ENCODE assay signal across 26 cellular contexts in the genomic region with DNA sequence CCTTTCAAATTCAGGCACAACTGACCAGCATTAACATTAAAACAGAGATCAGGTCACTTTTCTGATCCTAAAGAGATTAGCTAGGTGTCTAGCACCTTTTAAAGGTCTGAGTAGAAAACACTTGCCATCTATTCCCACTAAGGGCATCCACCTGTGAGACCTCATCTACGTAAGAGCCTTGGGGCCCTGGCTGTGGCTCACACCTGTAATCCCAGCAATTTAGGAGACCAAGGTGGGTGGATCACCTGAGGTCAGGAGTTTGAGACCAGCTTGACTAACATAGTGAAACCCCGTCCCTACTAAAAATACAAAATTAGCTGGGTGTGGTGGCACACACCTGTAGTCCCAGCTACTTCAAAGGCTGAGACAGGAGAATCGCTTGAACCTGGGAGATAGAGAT. TPM values are rescaled to one million over a fixed set of nuclear protein-coding genes. Genes with fewer than 3 reads are reported as not detected.
DNase-seq lines count a peak whose midpoint lies in the region; ATAC-seq and TF ChIP-seq lines count a peak whose summit lies in the region.
"Had no signal": no experiment of that assay in that cellular context is flagged by ENCODE, and none has a peak within 500 bp of the region (broad histone marks: within the 10 kb centered on the region; RNA-seq: fewer than 3 reads in every experiment).

No MANE protein-coding gene starts in this region.

- no peak overlapping the region for H3K18ac ChIP-seq in trophoblast cell (ENCODE audit: low read length)

- H4K12ac ChIP-seq in trophoblast cell (ENCODE audit: low read depth, low read length) = no peak overlapping the region

- POLR2A ChIA-PET in MCF 10A (lab: Yijun Ruan, JAX) = interaction anchor here (4.4 to 4.5 kb wide), 2 partner anchors 9 to 12 kb away, joined by 19 to 24 read pairs; a partner anchor contains a TSS

- peak overlapping the region; percentile 35 for H4K91ac ChIP-seq in trophoblast cell (ENCODE audit: low read depth, low read length)

- H4K8ac ChIP-seq in trophoblast cell (ENCODE audit: low read depth, low read length) = no peak overlapping the region

- peak overlapping the region; percentile 83 for H3K4ac ChIP-seq in trophoblast cell (ENCODE audit: low read depth, low read length)

- H3K4me1 Mint-ChIP-seq in MCF 10A (ENCODE audit: insufficient read depth, unreplicated experiment) (peaks cover 35% of the 10 kb centered on the region), endodermal cell (peaks cover 55% of the 10 kb centered on the region)
- H3K4me1 Mint-ChIP-seq: CD8-positive, alpha-beta memory T cell had no signal

- H3K4me1 ChIP-seq in breast epithelium = peaks cover 0 to 14% of the 10 kb centered on the region in 2 donors
- peaks cover 11% of the 10 kb centered on the region for H3K4me1 ChIP-seq in endodermal cell (ENCODE audit: control insufficient read depth, insufficient read depth, low read length)
- peaks cover 12 to 25% of the 10 kb centered on the region in 2 experiments for H3K4me1 ChIP-seq in trophoblast cell (ENCODE audit: control insufficient read depth in 1 of 2, insufficient read depth in 2 of 2, low read length in 2 of 2)
- peaks cover 15 to 25% (median 19%) of the 10 kb centered on the region in 4 donors for H3K4me1 ChIP-seq in upper lobe of left lung

- CTCF ChIA-PET in MCF 10A (lab: Yijun Ruan, JAX) = interaction anchor here (0.7 kb wide), 2 partner anchors 56 to 574 kb away, joined by 3 to 6 read pairs; no protein-coding TSS in a partner anchor

- H3K27me3 ChIP-seq in breast epithelium (no peaks in the 10 kb centered on the region), endodermal cell (ENCODE audit: control insufficient read depth, insufficient read depth, low read length, poor library complexity, severe bottlenecking) (no peaks in the 10 kb centered on the region), trophoblast cell (ENCODE audit: insufficient read depth, low read length) (no peaks in the 10 kb centered on the region), upper lobe of left lung (no peaks in the 10 kb centered on the region)
- H3K27me3 ChIP-seq: BLaER1 treated with 17β-estradiol and CSF1 and Interleukin-3, amounts not matched to agents 10 nM and 100 nM; Peyer's patch; SJSA1 had no signal

- H2AFZ ChIP-seq in trophoblast cell (ENCODE audit: insufficient read depth, low read length, poor library complexity) = no peak overlapping the region
- H2AFZ ChIP-seq: GM23248 had no signal

- no peak for TF ChIP-seq EP300 in upper lobe of left lung (IDR thresholded peaks at IDR 0.05)

- no peak overlapping the region for H3K14ac ChIP-seq in trophoblast cell (ENCODE audit: low read length)

- H3K23ac ChIP-seq in trophoblast cell (ENCODE audit: low read length) = no peak overlapping the region

- no peak for DNase-seq in breast epithelium (ENCODE audit: low spot score in 2 of 2)
- DNase-seq in MCF 10A (ENCODE audit: unreplicated experiment) = no peak
- DNase-seq in endodermal cell = peak; percentile 75
- DNase-seq in trophoblast cell = no peak
- no peak for DNase-seq in HuH-7.5 (ENCODE audit: low spot score)
- no peak for DNase-seq in activated CD4-positive, alpha-beta T cell treated with anti-CD3 and anti-CD28 coated beads for 48 hours
- DNase-seq in upper lobe of left lung = no peak
- DNase-seq in NCI-H510A treated with DMSO at 0.1 percent for 48 hours (lab: John Stamatoyannopoulos, UW) = no peak
- DNase-seq: ACHN; Calu3; CD8-positive, alpha-beta memory T cell; GM23248; H9; HFFc6; Karpas-422; NCI-H1092; NCI-H1436; NCI-H187 treated with DMSO at 0.1 percent for 48 hours; NCI-H2107; NCI-H2227 treated with DMSO at 0.1 percent for 48 hours; NCI-H510A; NCI-H748 treated with DMSO at 0.1 percent for 48 hours; Peyer's patch had no signal

- peak overlapping the region; percentile 9 to 69 for H3K27ac ChIP-seq in breast epithelium
- H3K27ac ChIP-seq in endodermal cell (ENCODE audit: low read depth, low read length) = no peak overlapping the region
- H3K27ac ChIP-seq in trophoblast cell (ENCODE audit: low read depth, low read length) = peak overlapping the region; percentile 87
- no peak overlapping the region for H3K27ac ChIP-seq in upper lobe of left lung
- H3K27ac ChIP-seq: 22Rv1; BLaER1 treated with 17β-estradiol and CSF1 and Interleukin-3, amounts not matched to agents 10 nM and 100 nM; GM23248; SJSA1 had no signal

- peak overlapping the region; percentile 38 for H2BK120ac ChIP-seq in trophoblast cell (ENCODE audit: insufficient read depth, low read length, poor library complexity)

- peaks cover 0 to 11% of the 10 kb centered on the region in 2 donors for H3K9me3 ChIP-seq in breast epithelium
- peaks cover 18% of the 10 kb centered on the region for H3K9me3 ChIP-seq in endodermal cell (ENCODE audit: control insufficient read depth, low read length)
- no peaks in the 10 kb centered on the region for H3K9me3 ChIP-seq in trophoblast cell (ENCODE audit: insufficient read depth, low read depth, low read length)
- H3K9me3 ChIP-seq in upper lobe of left lung = no peaks in the 10 kb centered on the region
- H3K9me3 ChIP-seq: Peyer's patch, SJSA1 had no signal

- H3K9ac ChIP-seq in endodermal cell (ENCODE audit: extremely low read depth, low read length, poor library complexity, severe bottlenecking) (no peak overlapping the region), trophoblast cell (ENCODE audit: low read length) (no peak overlapping the region)
- H3K9ac ChIP-seq: BLaER1 treated with 17β-estradiol and CSF1 and Interleukin-3, amounts not matched to agents 10 nM and 100 nM; GM23248 had no signal

- ATAC-seq in upper lobe of left lung (ENCODE audit: low FRiP score in 2 of 2) = no peak

- no peaks in the 10 kb centered on the region for H3K27me3 Mint-ChIP-seq in MCF 10A (ENCODE audit: insufficient read depth, unreplicated experiment)
- no peaks in the 10 kb centered on the region for H3K27me3 Mint-ChIP-seq in endodermal cell (ENCODE audit: insufficient read depth)

- H2BK12ac ChIP-seq in trophoblast cell (ENCODE audit: low read length) = peak overlapping the region; percentile 96

- peaks cover 25% of the 10 kb centered on the region for H3K79me1 ChIP-seq in trophoblast cell (ENCODE audit: low read length)

- H3K79me2 ChIP-seq in trophoblast cell (ENCODE audit: control insufficient read depth, insufficient read depth, low read length, poor library complexity) = peaks cover 10% of the 10 kb centered on the region

- WGBS in endodermal cell (ENCODE audit: insufficient coverage in 1 of 2, insufficient read length in 1 of 2), 2 experiments = 76 to 79% methylated on average over 2 to 3 of the region's 3 CpGs
- WGBS in trophoblast cell (ENCODE audit: extremely low coverage, insufficient coverage, insufficient read length) = no CpG with 5 or more reads among the region's 3 CpGs
- 85 to 91% methylated on average over 3 of the region's 3 CpGs for WGBS in upper lobe of left lung, 2 donors

- intact Hi-C loops in breast epithelium (cut with DNase I; ENCODE audit: low total_unique reads) (no loop called here), MCF 10A (cut with micrococcal nuclease) (no loop called here)

- peak overlapping the region; percentile 82 for H2AK5ac ChIP-seq in trophoblast cell (ENCODE audit: low read length)

- H2BK5ac ChIP-seq in trophoblast cell (ENCODE audit: low read depth, low read length, poor library complexity) = peak overlapping the region; percentile 86

- H3K36me3 ChIP-seq in breast epithelium = no peaks in the 10 kb centered on the region
- H3K36me3 ChIP-seq in endodermal cell (ENCODE audit: control insufficient read depth, insufficient read depth, low read length) = no peaks in the 10 kb centered on the region
- H3K36me3 ChIP-seq in trophoblast cell (ENCODE audit: control insufficient read depth in 1 of 2, insufficient read depth in 2 of 2, low read length in 2 of 2) = no peaks in the 10 kb centered on the region
- H3K36me3 ChIP-seq in upper lobe of left lung = no peaks in the 10 kb centered on the region
- H3K36me3 ChIP-seq: Peyer's patch, SJSA1 had no signal

- H3K4me3 ChIP-seq in breast epithelium (no peak overlapping the region), endodermal cell (ENCODE audit: low read length) (no peak overlapping the region), trophoblast cell (ENCODE audit: low read depth, low read length) (no peak overlapping the region), upper lobe of left lung (no peak overlapping the region)
- H3K4me3 ChIP-seq: BLaER1 treated with 17β-estradiol and CSF1 and Interleukin-3, amounts not matched to agents 10 nM and 100 nM; GM23248; Peyer's patch; SJSA1 had no signal

- H3K9me3 Mint-ChIP-seq in MCF 10A (ENCODE audit: unreplicated experiment) (peaks cover 12% of the 10 kb centered on the region), endodermal cell (peaks cover 15% of the 10 kb centered on the region)

- no peak overlapping the region for H3K4me2 ChIP-seq in trophoblast cell (ENCODE audit: low read length)

- H3K36me3 Mint-ChIP-seq in MCF 10A (ENCODE audit: insufficient read depth, unreplicated experiment) = no peaks in the 10 kb centered on the region
- peaks cover 11% of the 10 kb centered on the region for H3K36me3 Mint-ChIP-seq in endodermal cell (ENCODE audit: low read depth)
- H3K36me3 Mint-ChIP-seq: CD8-positive, alpha-beta memory T cell had no signal

- H3K4me3 Mint-ChIP-seq in MCF 10A (ENCODE audit: unreplicated experiment) (no peak overlapping the region), endodermal cell (no peak overlapping the region)
- H3K4me3 Mint-ChIP-seq: CD8-positive, alpha-beta memory T cell; H9; HFFc6 had no signal

- TF ChIP-seq POLR2A in breast epithelium (IDR thresholded peaks at IDR 0.05) (no peak), upper lobe of left lung (IDR thresholded peaks at IDR 0.05) (no peak)

- no peak for TF ChIP-seq CTCF in breast epithelium (IDR thresholded peaks at IDR 0.05)
- TF ChIP-seq CTCF in MCF 10A (IDR thresholded peaks at IDR 0.05; ENCODE audit: unreplicated experiment) = no peak
- TF ChIP-seq CTCF in endodermal cell (conservative IDR thresholded peaks at IDR 0.05) = no peak
- no peak for TF ChIP-seq CTCF in upper lobe of left lung (IDR thresholded peaks at IDR 0.05)

- BruUV-seq in MCF 10A (replicated peaks; lab: Mats Ljungman, UMichigan) = no TSS peak

- H3K27ac Mint-ChIP-seq in MCF 10A (ENCODE audit: low read depth, unreplicated experiment) = no peak overlapping the region
- peak overlapping the region; percentile 69 for H3K27ac Mint-ChIP-seq in endodermal cell
- H3K27ac Mint-ChIP-seq: H9 had no signal

RNA-seq across cellular contexts. Expression of a gene that starts 11.8 kb away (rescaled TPM):
- total RNA-seq in breast epithelium (100 to 1,000 TPM in 2 of 3 donors, 10 to 100 TPM in 1; 28.3 to 195 (median 152) TPM), MCF 10A (2022) (17.4 and 23.2 TPM in 2 replicates), endodermal cell (10 to 100 TPM; 22.3 to 29.0 TPM), upper lobe of left lung (10 to 100 TPM; 33.7 to 41.9 (median 38.1) TPM)
- polyA plus RNA-seq in endodermal cell (2013, experiment 1 of 2) = 12.2 TPM
- 12.9 TPM for polyA plus RNA-seq in endodermal cell (2013, experiment 2 of 2)
- 21.6 and 23.5 TPM in 2 replicates for polyA plus RNA-seq in trophoblast cell (2013)
- polyA plus RNA-seq: CD8-positive, alpha-beta memory T cell had no signal

Comparison
In these comparisons a context has a peak if more than half of its experiments do, and no peak if none do; other contexts are left out.
1. H3K27ac ChIP-seq: peak in breast epithelium (2 of 2) and trophoblast cell (single experiment); none in endodermal cell (single experiment) and upper lobe of left lung (0 of 4).